Comparison of ENCODE assay signal across 25 cellular contexts in the genomic region with DNA sequence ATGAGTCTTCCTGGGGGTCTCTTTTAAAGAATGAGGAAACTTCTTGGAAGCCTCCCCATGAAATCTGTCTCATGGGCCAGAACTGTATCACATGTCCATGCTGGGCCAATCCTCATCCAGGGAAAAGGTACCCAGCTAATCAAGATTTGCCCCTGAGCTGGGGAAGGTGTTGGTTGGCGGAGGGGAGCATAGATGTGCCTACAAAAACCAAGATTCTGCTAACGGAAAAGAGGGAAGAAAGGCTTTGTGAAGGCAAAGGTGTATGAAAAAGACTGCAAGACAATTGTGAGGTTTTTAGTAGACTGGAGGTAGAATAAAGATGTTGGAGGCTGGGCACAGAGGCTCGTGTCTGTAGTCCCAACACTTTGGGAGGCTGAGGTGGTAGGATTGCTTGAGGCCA.
"Had no signal": no experiment of that assay in that cellular context is flagged by ENCODE, and none has a peak within 500 bp of the region (broad histone marks: within the 10 kb centered on the region; RNA-seq: fewer than 3 reads in every experiment).

No MANE protein-coding gene starts in this region.

- H3K4me1 ChIP-seq: colonic mucosa, esophagus muscularis mucosa, foreskin keratinocyte, gastroesophageal sphincter, psoas muscle, sigmoid colon, testis, tibial artery had no signal

- DNase-seq: colonic mucosa; dermis blood vessel endothelial cell; effector memory CD4-positive, alpha-beta T cell; foreskin keratinocyte; heart left ventricle; left cardiac atrium; left lung; mesenchymal stem cell; midbrain; naive thymus-derived CD4-positive, alpha-beta T cell; nephron progenitor cell; nucleus accumbens; psoas muscle; right cardiac atrium; sigmoid colon; stimulated activated CD4-positive, alpha-beta T cell treated with anti-CD3 and anti-CD28 coated beads, Interleukin-4, amount 100 ng/mL, for 4 hours; stimulated activated naive CD8-positive, alpha-beta T cell treated with anti-CD3 and anti-CD28 coated beads, Interleukin-15, Interleukin-2, amounts not matched to agents 100 U/mL and 50 U/mL, for 24 hours; substantia nigra; testis; tibial artery had no signal

- H3K27ac Mint-ChIP-seq: naive thymus-derived CD4-positive, alpha-beta T cell; nephron progenitor cell; stimulated activated memory B cell treated with anti-CD40 and anti-IgM and Interleukin-4, amounts not matched to agents 10 μg/mL and 1 μg/mL and 100 μg/mL, for 72 hours; type B pancreatic cell had no signal

- H3K9me3 ChIP-seq: colonic mucosa, esophagus muscularis mucosa, gastroesophageal sphincter, psoas muscle, sigmoid colon, testis had no signal

- H3K4me2 ChIP-seq: hepatocyte had no signal

- H3K27ac ChIP-seq: colonic mucosa, esophagus muscularis mucosa, foreskin keratinocyte, gastroesophageal sphincter, heart left ventricle, hepatocyte, left lung, psoas muscle, sigmoid colon, testis, tibial artery had no signal

- H3K27me3 ChIP-seq: colonic mucosa, esophagus muscularis mucosa, foreskin keratinocyte, gastroesophageal sphincter, heart left ventricle, hepatocyte, left lung, sigmoid colon, testis, tibial artery had no signal

- H3K79me2 ChIP-seq: hepatocyte had no signal

- H3K4me3 Mint-ChIP-seq: naive thymus-derived CD4-positive, alpha-beta T cell; nephron progenitor cell; stimulated activated memory B cell treated with anti-CD40 and anti-IgM and Interleukin-4, amounts not matched to agents 10 μg/mL and 1 μg/mL and 100 μg/mL, for 72 hours; type B pancreatic cell had no signal

- H3K27me3 Mint-ChIP-seq: naive thymus-derived CD4-positive, alpha-beta T cell; stimulated activated memory B cell treated with anti-CD40 and anti-IgM and Interleukin-4, amounts not matched to agents 10 μg/mL and 1 μg/mL and 100 μg/mL, for 72 hours; type B pancreatic cell had no signal

- H2AFZ ChIP-seq: hepatocyte had no signal

- H3K9me3 Mint-ChIP-seq: type B pancreatic cell had no signal

- H3K4me1 Mint-ChIP-seq: nephron progenitor cell; stimulated activated memory B cell treated with anti-CD40 and anti-IgM and Interleukin-4, amounts not matched to agents 10 μg/mL and 1 μg/mL and 100 μg/mL, for 72 hours had no signal

- ATAC-seq: foreskin keratinocyte; gastroesophageal sphincter; heart left ventricle; left cardiac atrium; left lung; naive thymus-derived CD4-positive, alpha-beta T cell; psoas muscle; right cardiac atrium; stimulated activated memory B cell treated with anti-CD40 and anti-IgM and Interleukin-4, amounts not matched to agents 10 μg/mL and 1 μg/mL and 100 μg/mL, for 72 hours; stimulated activated naive CD8-positive, alpha-beta T cell treated with anti-CD3 and anti-CD28 coated beads, Interleukin-15, Interleukin-2, amounts not matched to agents 100 U/mL and 50 U/mL, for 24 hours had no signal
